In genomic region chr19:15631817-15632216, GRCh38 we compare ENCODE assay signal across 9 cellular contexts. TPM values are rescaled to one million over a fixed set of nuclear protein-coding genes. Genes with fewer than 3 reads are reported as not detected.
DNase-seq lines count a peak whose midpoint lies in the region; ATAC-seq and TF ChIP-seq lines count a peak whose summit lies in the region.
"Had no signal": no experiment of that assay in that cellular context is flagged by ENCODE, and none has a peak within 500 bp of the region (broad histone marks: within the 10 kb centered on the region; RNA-seq: fewer than 3 reads in every experiment).

No MANE protein-coding gene starts in this region.

- POLR2A ChIA-PET in T-cell (lab: Charles Lee) = no interaction called here

- peaks cover 0 to 2% (median 0%) of the 10 kb centered on the region in 3 donors for H3K9me3 Mint-ChIP-seq in T-cell

- no peaks in the 10 kb centered on the region for H3K36me3 ChIP-seq in BE2C

- H3K4me1 Mint-ChIP-seq in T-cell = peaks cover 0 to 9% (median 0%) of the 10 kb centered on the region in 3 donors

- TF ChIP-seq CTCF in BE2C (IDR thresholded peaks at IDR 0.05; ENCODE audit: low read depth, low read length) (peak; percentile 40), GM13977 (IDR thresholded peaks at IDR 0.05; ENCODE audit: extremely low read depth, insufficient read depth, missing control alignments) (peak; percentile 41), foreskin fibroblast (IDR thresholded peaks at IDR 0.05; ENCODE audit: low read depth, low read length) (peak; percentile 17)

- H3K27me3 Mint-ChIP-seq in T-cell = peaks cover 22 to 29% of the 10 kb centered on the region in 2 donors

- H3K4me3 ChIP-seq in BE2C (ENCODE audit: low read depth, low read length) (no peak overlapping the region), foreskin fibroblast (ENCODE audit: low read depth in 1 of 2, low read length in 2 of 2) (no peak overlapping the region)

- H3K27me3 ChIP-seq in BE2C = no peaks in the 10 kb centered on the region

- H3K36me3 Mint-ChIP-seq in T-cell = no peaks in the 10 kb centered on the region

- no peak overlapping the region for H3K4me3 Mint-ChIP-seq in T-cell

- no peaks in the 10 kb centered on the region for H3K9me3 ChIP-seq in BE2C

- H3K4me1 ChIP-seq in BE2C = no peaks in the 10 kb centered on the region

- in situ Hi-C loops in GM13977 (cut with MboI; ENCODE audit: low pct_unique_long_range_greater_than_20kb, low sequenced_read_pairs, unreplicated experiment) = loop anchor here (25.0 kb wide), 1 partner anchor 755 kb away; no protein-coding TSS in a partner anchor

- ATAC-seq in T-cell (replicated peaks in 1 of 4) = peak in 2 of 4 experiments; percentile 37 to 38
- ATAC-seq in GM18861 (IDR thresholded peaks at IDR 0.05; ENCODE audit: unreplicated experiment) = no peak

- CTCF ChIA-PET in T-cell (lab: Charles Lee) = no interaction called here

- no peak overlapping the region for H3K27ac Mint-ChIP-seq in T-cell

- DNase-seq in BE2C = peak; percentile 41
- DNase-seq in GM13977 (ENCODE audit: low spot score) = peak; percentile 36
- peak in 22 of 34 experiments; percentile 7 to 55 (median 21) for DNase-seq in T-cell
- no peak for DNase-seq in foreskin fibroblast
- no peak for DNase-seq in NCI-H524 treated with DMSO at 0.1 percent for 48 hours (lab: John Stamatoyannopoulos, UW)
- DNase-seq in mucosa of gallbladder (ENCODE audit: low spot score) = no peak
- no peak for DNase-seq in activated naive CD4-positive, alpha-beta T cell treated with anti-CD3 and anti-CD28 coated beads, Interleukin-2, amount 50 U/mL, for 16 hours

RNA-seq across cellular contexts. Expression of gene CYP4F3, which starts 8.9 kb away (rescaled TPM):
- polyA plus RNA-seq in BE2C (2012; ENCODE audit: insufficient read depth, insufficient read length, low read depth) = not detected
- total RNA-seq in T-cell (under 1 TPM in 2 of 5 donors, not detected in 3; 0.23 to 0.30 TPM), mucosa of gallbladder (92.8 TPM)
- total RNA-seq: dermis microvascular lymphatic vessel endothelial cell had no signal

RNA-seq across cellular contexts. Expression of gene CYP4F8, which starts 16.8 kb away (rescaled TPM):
- polyA plus RNA-seq in BE2C (2012; ENCODE audit: insufficient read depth, insufficient read length, low read depth) = 5.4 TPM
- total RNA-seq in T-cell = not detected
- 2.0 TPM for total RNA-seq in mucosa of gallbladder
- total RNA-seq: dermis microvascular lymphatic vessel endothelial cell had no signal

RNA-seq across cellular contexts. Expression of gene CYP4F12, which starts 41.1 kb away (rescaled TPM):
- polyA plus RNA-seq in BE2C (2012; ENCODE audit: insufficient read depth, insufficient read length, low read depth) = 0.43 TPM
- total RNA-seq in T-cell (1 to 10 TPM in 2 of 5 donors, under 1 TPM in 3; 0.13 to 2.4 (median 0.48) TPM), mucosa of gallbladder (82.9 TPM)
- total RNA-seq: dermis microvascular lymphatic vessel endothelial cell had no signal

Comparison
In these comparisons a context has a peak if more than half of its experiments do, and no peak if none do; other contexts are left out.
1. DNase-seq: peak in BE2C (single experiment), GM13977 (single experiment) and T-cell (22 of 34); none in foreskin fibroblast (0 of 2), NCI-H524 treated with DMSO at 0.1 percent for 48 hours (single experiment), mucosa of gallbladder (single experiment) and activated naive CD4-positive, alpha-beta T cell treated with anti-CD3 and anti-CD28 coated beads, Interleukin-2, amount 50 U/mL, for 16 hours (single experiment).
2. RNA of gene CYP4F3, which starts 8.9 kb away (total RNA-seq): 92.8 TPM in mucosa of gallbladder (single experiment); 0.23 to 0.30 TPM in T-cell; every median in the first group is over 10 times any median in the second.
3. RNA of gene CYP4F12, which starts 41.1 kb away (total RNA-seq): 82.9 TPM in mucosa of gallbladder (single experiment); 0.13 to 2.4 TPM in T-cell; every median in the first group is over 10 times any median in the second.
4. Peak in every context shown above with its lines, with median percentiles within 50 percentile points of each other: CTCF ChIP-seq.